18 cellular contexts compared by ENCODE assay signal in genomic region chr7:2152646-2153045, GRCh38.
DNase-seq lines count a peak whose midpoint lies in the region; ATAC-seq, FAIRE-seq and TF ChIP-seq lines count a peak whose summit lies in the region.
"Had no signal": no experiment of that assay in that cellular context is flagged by ENCODE, and none has a peak within 500 bp of the region (broad histone marks: within the 10 kb centered on the region; RNA-seq: fewer than 3 reads in every experiment).

No MANE protein-coding gene starts in this region.

- no peaks in the 10 kb centered on the region for H3K9me3 ChIP-seq in BLaER1 treated with 17β-estradiol and CSF1 and Interleukin-3, amounts not matched to agents 10 nM and 100 nM (replicated peaks in 1 of 11)
- H3K9me3 ChIP-seq: A549 had no signal

- peaks cover 30% of the 10 kb centered on the region for H3K4me1 Mint-ChIP-seq in glutamatergic neuron (ENCODE audit: low read depth, unreplicated experiment)

- H4K20me1 ChIP-seq in BLaER1 treated with 17β-estradiol and CSF1 and Interleukin-3, amounts not matched to agents 10 nM and 100 nM: peaks cover 11 to 76% (median 56%) of the 10 kb centered on the region in 11 experiments; a peak in 20 of 22 replicates

- H3K9ac ChIP-seq in BLaER1 treated with 17β-estradiol and CSF1 and Interleukin-3, amounts not matched to agents 10 nM and 100 nM: peak overlapping the region in 1 of 11 experiments; percentile 38; a peak in 1 of 22 replicates
- H3K9ac ChIP-seq: GM23248 had no signal

- no peak for TF ChIP-seq CTCF in glutamatergic neuron (IDR thresholded peaks at IDR 0.05; ENCODE audit: partially characterized antibody, unreplicated experiment)

- peak overlapping the region; percentile 53 for H3K27ac Mint-ChIP-seq in glutamatergic neuron (ENCODE audit: unreplicated experiment)

- peak overlapping the region in 3 of 11 experiments; percentile 29 to 56 (median 52); a peak in 4 of 22 replicates for H3K27ac ChIP-seq in BLaER1 treated with 17β-estradiol and CSF1 and Interleukin-3, amounts not matched to agents 10 nM and 100 nM
- H3K27ac ChIP-seq: A549, GM23248 had no signal

- H3K36me3 ChIP-seq in BLaER1 treated with 17β-estradiol and CSF1 and Interleukin-3, amounts not matched to agents 10 nM and 100 nM: peaks cover 15 to 52% (median 28%) of the 10 kb centered on the region in 11 experiments; a peak in 19 of 22 replicates

- peaks cover 12% of the 10 kb centered on the region for H3K27me3 Mint-ChIP-seq in glutamatergic neuron (ENCODE audit: unreplicated experiment)
- H3K27me3 Mint-ChIP-seq: CD4-positive, CD25-positive, alpha-beta regulatory T cell; IgD-negative memory B cell had no signal

- intact Hi-C loops in posterior vena cava (cut with DNase I) (no loop called here), sciatic nerve (cut with DNase I) (no loop called here)

- ATAC-seq in sciatic nerve (no peak), HG03378 (IDR thresholded peaks at IDR 0.05; ENCODE audit: unreplicated experiment) (no peak), HG02798 (IDR thresholded peaks at IDR 0.05; ENCODE audit: poor library complexity, unreplicated experiment) (no peak)
- ATAC-seq: A549, GM12878, HCT116 had no signal

- peaks cover 0 to 7% (median 0%) of the 10 kb centered on the region in 11 experiments; a peak in 1 of 22 replicates for H3K27me3 ChIP-seq in BLaER1 treated with 17β-estradiol and CSF1 and Interleukin-3, amounts not matched to agents 10 nM and 100 nM

- no peak for DNase-seq in HTR-8/SVneo (ENCODE audit: insufficient read length, low spot score)
- peak; percentile 6 for DNase-seq in glutamatergic neuron
- peak; percentile 25 for DNase-seq in posterior vena cava (ENCODE audit: low spot score)
- DNase-seq in sciatic nerve (ENCODE audit: low spot score): no peak
- no peak for DNase-seq in foreskin melanocyte
- DNase-seq: Calu3; CD4-positive, CD25-positive, alpha-beta regulatory T cell; DMS 273 treated with DMSO at 0.1 percent for 48 hours; GM23248 had no signal

- H3K4me3 Mint-ChIP-seq in glutamatergic neuron (ENCODE audit: unreplicated experiment): no peak overlapping the region
- H3K4me3 Mint-ChIP-seq: CD4-positive, CD25-positive, alpha-beta regulatory T cell; IgD-negative memory B cell had no signal

- peak overlapping the region; percentile 26 to 99 (median 79); a peak in 18 of 22 replicates for H3K4me2 ChIP-seq in BLaER1 treated with 17β-estradiol and CSF1 and Interleukin-3, amounts not matched to agents 10 nM and 100 nM
- H3K4me2 ChIP-seq: A549 had no signal

- peaks cover 17% of the 10 kb centered on the region for H3K9me3 Mint-ChIP-seq in glutamatergic neuron (ENCODE audit: unreplicated experiment)
- H3K9me3 Mint-ChIP-seq: CD4-positive, CD25-positive, alpha-beta regulatory T cell; IgD-negative memory B cell had no signal

- H3K4me3 ChIP-seq in BLaER1 treated with 17β-estradiol and CSF1 and Interleukin-3, amounts not matched to agents 10 nM and 100 nM: no peak overlapping the region
- H3K4me3 ChIP-seq: A549, GM12878, GM23248 had no signal

- peaks cover 39 to 100% (median 97%) of the 10 kb centered on the region in 10 experiments for H3K4me1 ChIP-seq in BLaER1 treated with 17β-estradiol and CSF1 and Interleukin-3, amounts not matched to agents 10 nM and 100 nM

- H3K36me3 Mint-ChIP-seq in glutamatergic neuron (ENCODE audit: unreplicated experiment): peaks cover 6% of the 10 kb centered on the region
- H3K36me3 Mint-ChIP-seq: IgD-negative memory B cell had no signal

- FAIRE-seq in HTR-8/SVneo (lab: Jason Lieb, UNC): peak; percentile 48
- FAIRE-seq: GM12878, GM18507, H54 had no signal

Comparison
In these comparisons a context has a peak if more than half of its experiments do, and no peak if none do; other contexts are left out.
1. DNase-seq: peak in glutamatergic neuron (single experiment) and posterior vena cava (single experiment); none in HTR-8/SVneo (single experiment), sciatic nerve (single experiment) and foreskin melanocyte (single experiment).